In the genomic region with DNA sequence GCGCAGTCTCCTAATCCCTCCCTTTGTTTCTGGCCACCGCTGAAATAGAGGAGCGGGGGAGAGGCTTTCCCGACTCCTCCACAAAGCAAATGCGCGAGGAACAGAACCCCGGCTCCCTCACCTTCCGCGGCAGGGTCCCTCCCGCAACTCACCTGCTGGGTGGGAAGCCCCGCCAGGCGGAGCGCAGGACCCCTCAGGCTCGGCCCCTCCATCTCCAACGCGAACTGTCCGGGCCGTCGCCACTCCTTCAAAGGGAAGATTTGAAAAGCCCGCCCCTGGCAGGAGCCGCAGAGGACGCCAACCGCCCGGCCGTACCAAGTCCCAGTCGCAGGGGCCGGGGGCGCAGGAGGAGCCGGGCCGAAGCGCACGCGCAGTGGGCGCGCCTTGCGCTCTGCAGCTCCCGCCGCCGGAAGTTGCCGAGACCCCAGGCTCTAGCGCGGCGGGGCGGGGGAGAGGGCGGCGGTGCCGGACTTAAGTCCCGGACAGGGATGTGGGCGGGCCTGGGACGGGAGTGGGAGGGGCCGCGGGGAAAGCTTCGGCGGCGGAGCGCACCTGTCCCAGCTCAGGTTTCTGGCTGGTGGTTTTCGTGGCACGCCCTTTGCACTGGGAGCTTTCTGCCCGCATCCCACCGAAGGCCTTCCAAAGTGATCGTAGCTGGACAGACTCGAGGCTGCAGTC, we compare ENCODE assay signal across 1 cellular context.
TF ChIP-seq lines count a peak whose summit lies in the region.

A gene with protein sequence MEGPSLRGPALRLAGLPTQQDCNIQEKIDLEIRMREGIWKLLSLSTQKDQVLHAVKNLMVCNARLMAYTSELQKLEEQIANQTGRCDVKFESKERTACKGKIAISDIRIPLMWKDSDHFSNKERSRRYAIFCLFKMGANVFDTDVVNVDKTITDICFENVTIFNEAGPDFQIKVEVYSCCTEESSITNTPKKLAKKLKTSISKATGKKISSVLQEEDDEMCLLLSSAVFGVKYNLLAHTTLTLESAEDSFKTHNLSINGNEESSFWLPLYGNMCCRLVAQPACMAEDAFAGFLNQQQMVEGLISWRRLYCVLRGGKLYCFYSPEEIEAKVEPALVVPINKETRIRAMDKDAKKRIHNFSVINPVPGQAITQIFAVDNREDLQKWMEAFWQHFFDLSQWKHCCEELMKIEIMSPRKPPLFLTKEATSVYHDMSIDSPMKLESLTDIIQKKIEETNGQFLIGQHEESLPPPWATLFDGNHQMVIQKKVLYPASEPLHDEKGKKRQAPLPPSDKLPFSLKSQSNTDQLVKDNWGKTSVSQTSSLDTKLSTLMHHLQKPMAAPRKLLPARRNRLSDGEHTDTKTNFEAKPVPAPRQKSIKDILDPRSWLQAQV (minus strand): TSS at position 446 of the 678 bp plus-strand sequence. CDS start 234 bp downstream, at position 212.

TF ChIP-seq in HepG2, 621 proteins besides CTCF, POLR2A, EP300 and RAD21 (continued from another document and continues in another):
- TF ChIP-seq, protein P1, sequence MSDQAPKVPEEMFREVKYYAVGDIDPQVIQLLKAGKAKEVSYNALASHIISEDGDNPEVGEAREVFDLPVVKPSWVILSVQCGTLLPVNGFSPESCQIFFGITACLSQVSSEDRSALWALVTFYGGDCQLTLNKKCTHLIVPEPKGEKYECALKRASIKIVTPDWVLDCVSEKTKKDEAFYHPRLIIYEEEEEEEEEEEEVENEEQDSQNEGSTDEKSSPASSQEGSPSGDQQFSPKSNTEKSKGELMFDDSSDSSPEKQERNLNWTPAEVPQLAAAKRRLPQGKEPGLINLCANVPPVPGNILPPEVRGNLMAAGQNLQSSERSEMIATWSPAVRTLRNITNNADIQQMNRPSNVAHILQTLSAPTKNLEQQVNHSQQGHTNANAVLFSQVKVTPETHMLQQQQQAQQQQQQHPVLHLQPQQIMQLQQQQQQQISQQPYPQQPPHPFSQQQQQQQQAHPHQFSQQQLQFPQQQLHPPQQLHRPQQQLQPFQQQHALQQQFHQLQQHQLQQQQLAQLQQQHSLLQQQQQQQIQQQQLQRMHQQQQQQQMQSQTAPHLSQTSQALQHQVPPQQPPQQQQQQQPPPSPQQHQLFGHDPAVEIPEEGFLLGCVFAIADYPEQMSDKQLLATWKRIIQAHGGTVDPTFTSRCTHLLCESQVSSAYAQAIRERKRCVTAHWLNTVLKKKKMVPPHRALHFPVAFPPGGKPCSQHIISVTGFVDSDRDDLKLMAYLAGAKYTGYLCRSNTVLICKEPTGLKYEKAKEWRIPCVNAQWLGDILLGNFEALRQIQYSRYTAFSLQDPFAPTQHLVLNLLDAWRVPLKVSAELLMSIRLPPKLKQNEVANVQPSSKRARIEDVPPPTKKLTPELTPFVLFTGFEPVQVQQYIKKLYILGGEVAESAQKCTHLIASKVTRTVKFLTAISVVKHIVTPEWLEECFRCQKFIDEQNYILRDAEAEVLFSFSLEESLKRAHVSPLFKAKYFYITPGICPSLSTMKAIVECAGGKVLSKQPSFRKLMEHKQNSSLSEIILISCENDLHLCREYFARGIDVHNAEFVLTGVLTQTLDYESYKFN (CRISPR knock-in tag; conservative IDR thresholded peaks at IDR 0.05), result peak; percentile 58
- peak; percentile 24 for TF ChIP-seq HNRNPH1 (optimal IDR thresholded peaks at IDR 0.05; ENCODE audit: low read depth, low read length)
- peak; percentile 62 for TF ChIP-seq ASH2L (IDR thresholded peaks at IDR 0.05; ENCODE audit: insufficient read length, low read depth, low read length)
- peak; percentile 85 for TF ChIP-seq ATF7-NPFF (CRISPR knock-in tag; IDR thresholded peaks at IDR 0.05; ENCODE audit: low read depth)
- TF ChIP-seq NONO (IDR thresholded peaks at IDR 0.05), result no peak
- TF ChIP-seq NONO (CRISPR knock-in tag; conservative IDR thresholded peaks at IDR 0.05), result peak; percentile 53
- TF ChIP-seq ZSCAN9 (CRISPR knock-in tag; IDR thresholded peaks at IDR 0.05; ENCODE audit: borderline replicate concordance), result 0 out of 2 replicates have a peak, but pooled peaks have one; percentile 11
- TF ChIP-seq MATR3 (CRISPR knock-in tag; IDR thresholded peaks at IDR 0.05), result no peak
- TF ChIP-seq SKI (IDR thresholded peaks at IDR 0.05; ENCODE audit: partially characterized antibody), result peak; percentile 78
- no peak for TF ChIP-seq THYN1 (CRISPR knock-in tag; IDR thresholded peaks at IDR 0.05; ENCODE audit: borderline replicate concordance, low read depth)
- TF ChIP-seq, protein P2, sequence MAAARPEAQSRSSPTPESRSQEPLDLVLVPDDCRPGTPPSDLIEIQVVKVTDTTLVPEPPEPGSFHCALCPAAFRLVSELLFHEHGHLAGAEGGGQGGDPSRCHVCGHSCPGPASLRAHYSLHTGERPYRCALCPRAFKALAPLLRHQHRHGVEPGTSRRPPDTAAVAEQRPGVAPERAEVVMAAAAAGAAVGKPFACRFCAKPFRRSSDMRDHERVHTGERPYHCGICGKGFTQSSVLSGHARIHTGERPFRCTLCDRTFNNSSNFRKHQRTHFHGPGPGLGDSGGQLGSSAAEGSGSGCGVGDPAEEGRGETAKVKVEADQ (CRISPR knock-in tag; IDR thresholded peaks at IDR 0.05; ENCODE audit: borderline replicate concordance), result peak; percentile 62; the same call in 1 of the 2 replicates
- no peak; the same call in 1 of the 2 replicates for TF ChIP-seq ZBTB44 (CRISPR knock-in tag; IDR thresholded peaks at IDR 0.05)
- 0 out of 2 replicates have a peak, but pooled peaks have one; percentile 39 for TF ChIP-seq SNAPC4 (CRISPR knock-in tag; IDR thresholded peaks at IDR 0.05)
- TF ChIP-seq ZFP82 (CRISPR knock-in tag; IDR thresholded peaks at IDR 0.05; ENCODE audit: borderline replicate concordance), result 0 out of 2 replicates have a peak, but pooled peaks have one; percentile 70
- peak; percentile 30; the same call in 1 of the 2 replicates for TF ChIP-seq ZNF441 (CRISPR knock-in tag; IDR thresholded peaks at IDR 0.05; ENCODE audit: borderline replicate concordance)
- TF ChIP-seq SP5 (CRISPR knock-in tag; IDR thresholded peaks at IDR 0.05; ENCODE audit: borderline replicate concordance, low read depth), result peak; percentile 74
- TF ChIP-seq, protein P3, sequence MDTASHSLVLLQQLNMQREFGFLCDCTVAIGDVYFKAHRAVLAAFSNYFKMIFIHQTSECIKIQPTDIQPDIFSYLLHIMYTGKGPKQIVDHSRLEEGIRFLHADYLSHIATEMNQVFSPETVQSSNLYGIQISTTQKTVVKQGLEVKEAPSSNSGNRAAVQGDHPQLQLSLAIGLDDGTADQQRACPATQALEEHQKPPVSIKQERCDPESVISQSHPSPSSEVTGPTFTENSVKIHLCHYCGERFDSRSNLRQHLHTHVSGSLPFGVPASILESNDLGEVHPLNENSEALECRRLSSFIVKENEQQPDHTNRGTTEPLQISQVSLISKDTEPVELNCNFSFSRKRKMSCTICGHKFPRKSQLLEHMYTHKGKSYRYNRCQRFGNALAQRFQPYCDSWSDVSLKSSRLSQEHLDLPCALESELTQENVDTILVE (CRISPR knock-in tag; IDR thresholded peaks at IDR 0.05), result peak; percentile 64; the same call in 1 of the 2 replicates
- TF ChIP-seq, protein P4, sequence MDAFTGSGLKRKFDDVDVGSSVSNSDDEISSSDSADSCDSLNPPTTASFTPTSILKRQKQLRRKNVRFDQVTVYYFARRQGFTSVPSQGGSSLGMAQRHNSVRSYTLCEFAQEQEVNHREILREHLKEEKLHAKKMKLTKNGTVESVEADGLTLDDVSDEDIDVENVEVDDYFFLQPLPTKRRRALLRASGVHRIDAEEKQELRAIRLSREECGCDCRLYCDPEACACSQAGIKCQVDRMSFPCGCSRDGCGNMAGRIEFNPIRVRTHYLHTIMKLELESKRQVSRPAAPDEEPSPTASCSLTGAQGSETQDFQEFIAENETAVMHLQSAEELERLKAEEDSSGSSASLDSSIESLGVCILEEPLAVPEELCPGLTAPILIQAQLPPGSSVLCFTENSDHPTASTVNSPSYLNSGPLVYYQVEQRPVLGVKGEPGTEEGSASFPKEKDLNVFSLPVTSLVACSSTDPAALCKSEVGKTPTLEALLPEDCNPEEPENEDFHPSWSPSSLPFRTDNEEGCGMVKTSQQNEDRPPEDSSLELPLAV (CRISPR knock-in tag; conservative IDR thresholded peaks at IDR 0.05; ENCODE audit: low read depth), result no peak
- TF ChIP-seq PRMT3 (CRISPR knock-in tag; IDR thresholded peaks at IDR 0.05; ENCODE audit: borderline replicate concordance, low read depth), result peak; percentile 62; the same call in 1 of the 2 replicates
- TF ChIP-seq LBX2 (CRISPR knock-in tag; IDR thresholded peaks at IDR 0.05; ENCODE audit: borderline replicate concordance), result 0 out of 2 replicates have a peak, but pooled peaks have one; percentile 22
- TF ChIP-seq SETDB1 (CRISPR knock-in tag; IDR thresholded peaks at IDR 0.05; ENCODE audit: borderline replicate concordance), result no peak
- TF ChIP-seq SIX1 (CRISPR knock-in tag; IDR thresholded peaks at IDR 0.05; ENCODE audit: borderline replicate concordance), result peak; percentile 68; the same call in 1 of the 2 replicates
- peak; percentile 59 for TF ChIP-seq SIX4 (CRISPR knock-in tag; IDR thresholded peaks at IDR 0.05)
- no peak for TF ChIP-seq HNF4G (IDR thresholded peaks at IDR 0.05; ENCODE audit: borderline replicate concordance, low read depth, low read length)
- 0 out of 2 replicates have a peak, but pooled peaks have one; percentile 5 for TF ChIP-seq HNF4G (CRISPR knock-in tag; IDR thresholded peaks at IDR 0.05; ENCODE audit: borderline replicate concordance, low read depth)
- TF ChIP-seq SNRNP70 (IDR thresholded peaks at IDR 0.05; ENCODE audit: low read depth, low read length), result no peak
- peak; percentile 82; the same call in 1 of the 2 replicates for TF ChIP-seq KMT2A (CRISPR knock-in tag; IDR thresholded peaks at IDR 0.05)
- TF ChIP-seq, protein P5, sequence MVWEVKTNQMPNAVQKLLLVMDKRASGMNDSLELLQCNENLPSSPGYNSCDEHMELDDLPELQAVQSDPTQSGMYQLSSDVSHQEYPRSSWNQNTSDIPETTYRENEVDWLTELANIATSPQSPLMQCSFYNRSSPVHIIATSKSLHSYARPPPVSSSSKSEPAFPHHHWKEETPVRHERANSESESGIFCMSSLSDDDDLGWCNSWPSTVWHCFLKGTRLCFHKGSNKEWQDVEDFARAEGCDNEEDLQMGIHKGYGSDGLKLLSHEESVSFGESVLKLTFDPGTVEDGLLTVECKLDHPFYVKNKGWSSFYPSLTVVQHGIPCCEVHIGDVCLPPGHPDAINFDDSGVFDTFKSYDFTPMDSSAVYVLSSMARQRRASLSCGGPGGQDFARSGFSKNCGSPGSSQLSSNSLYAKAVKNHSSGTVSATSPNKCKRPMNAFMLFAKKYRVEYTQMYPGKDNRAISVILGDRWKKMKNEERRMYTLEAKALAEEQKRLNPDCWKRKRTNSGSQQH (CRISPR knock-in tag; IDR thresholded peaks at IDR 0.05; ENCODE audit: low read depth), result peak; percentile 92
- no peak for TF ChIP-seq MIER3 (CRISPR knock-in tag; IDR thresholded peaks at IDR 0.05; ENCODE audit: borderline replicate concordance)
- TF ChIP-seq NR2F6 (IDR thresholded peaks at IDR 0.05), result no peak
- TF ChIP-seq NR2F6 (CRISPR knock-in tag; IDR thresholded peaks at IDR 0.05), result peak; percentile 30; the same call in 1 of the 2 replicates
- TF ChIP-seq, protein P6, sequence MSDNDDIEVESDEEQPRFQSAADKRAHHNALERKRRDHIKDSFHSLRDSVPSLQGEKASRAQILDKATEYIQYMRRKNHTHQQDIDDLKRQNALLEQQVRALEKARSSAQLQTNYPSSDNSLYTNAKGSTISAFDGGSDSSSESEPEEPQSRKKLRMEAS (IDR thresholded peaks at IDR 0.05), result peak; percentile 67; the same call in 1 of the 2 replicates
- no peak for TF ChIP-seq ARNT (IDR thresholded peaks at IDR 0.05)
- TF ChIP-seq, protein P7, sequence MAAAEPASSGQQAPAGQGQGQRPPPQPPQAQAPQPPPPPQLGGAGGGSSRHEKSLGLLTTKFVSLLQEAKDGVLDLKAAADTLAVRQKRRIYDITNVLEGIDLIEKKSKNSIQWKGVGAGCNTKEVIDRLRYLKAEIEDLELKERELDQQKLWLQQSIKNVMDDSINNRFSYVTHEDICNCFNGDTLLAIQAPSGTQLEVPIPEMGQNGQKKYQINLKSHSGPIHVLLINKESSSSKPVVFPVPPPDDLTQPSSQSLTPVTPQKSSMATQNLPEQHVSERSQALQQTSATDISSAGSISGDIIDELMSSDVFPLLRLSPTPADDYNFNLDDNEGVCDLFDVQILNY (CRISPR knock-in tag; conservative IDR thresholded peaks at IDR 0.05), result peak; percentile 96
